In genomic region chr17:58224315-58224714, GRCh38 we compare ENCODE assay signal across 12 cellular contexts. TPM values are rescaled to one million over a fixed set of nuclear protein-coding genes. Genes with fewer than 3 reads are reported as not detected.
A peak's percentile ranks its signal among the peaks of the same experiment; 100 is the strongest.
DNase-seq lines count a peak whose midpoint lies in the region; ATAC-seq and TF ChIP-seq lines count a peak whose summit lies in the region.
"Had no signal": no experiment of that assay in that cellular context is flagged by ENCODE, and none has a peak within 500 bp of the region (broad histone marks: within the 10 kb centered on the region; RNA-seq: fewer than 3 reads in every experiment).

No MANE protein-coding gene starts in this region.

- DNase-seq in activated CD4-positive, alpha-beta T cell treated with anti-CD3 and anti-CD28 coated beads for 36 hours: no peak
- DNase-seq in activated CD4-positive, alpha-beta T cell treated with anti-CD3 and anti-CD28 coated beads, Interleukin-2, amount 50 U/mL, for 4 hours: no peak
- DNase-seq in NCI-H226 (peak; percentile 54), cardiac fibroblast (ENCODE audit: low read depth in 2 of 2) (peak; percentile 48 to 75), NCI-H446 (lab: John Stamatoyannopoulos, UW) (no peak)
- no peak for DNase-seq in stimulated activated CD4-positive, alpha-beta T cell treated with anti-CD3 and anti-CD28 coated beads, Interleukin-4, amount 100 ng/mL, for 4 hours
- DNase-seq: NCI-H2171 had no signal

- no peaks in the 10 kb centered on the region for H3K9me3 ChIP-seq in skeletal muscle satellite cell (replicated peaks; ENCODE audit: low read length)
- H3K9me3 ChIP-seq: gastroesophageal sphincter had no signal

- H3K4me3 ChIP-seq in cardiac fibroblast (replicated peaks in 1 of 2; ENCODE audit: low read depth in 2 of 2, low read length in 2 of 2) (no peak overlapping the region), skeletal muscle satellite cell (ENCODE audit: low read length) (no peak overlapping the region)
- H3K4me3 ChIP-seq: gastroesophageal sphincter, lung had no signal

- H3K4me1 Mint-ChIP-seq in activated CD4-positive, alpha-beta T cell treated with anti-CD3 and anti-CD28 coated beads for 36 hours: peaks cover 14% of the 10 kb centered on the region

- no peaks in the 10 kb centered on the region for H3K9me3 Mint-ChIP-seq in activated CD4-positive, alpha-beta T cell treated with anti-CD3 and anti-CD28 coated beads for 36 hours (ENCODE audit: low read depth)
- H3K9me3 Mint-ChIP-seq: central memory CD8-positive, alpha-beta T cell had no signal

- H3K27me3 ChIP-seq in skeletal muscle satellite cell (ENCODE audit: control insufficient read depth, insufficient read depth, low read length): peaks cover 12% of the 10 kb centered on the region

- H3K36me3 ChIP-seq in skeletal muscle satellite cell (ENCODE audit: insufficient read depth, low read length): no peaks in the 10 kb centered on the region
- H3K36me3 ChIP-seq: gastroesophageal sphincter had no signal

- H3K4me1 ChIP-seq in skeletal muscle satellite cell (ENCODE audit: control insufficient read depth, insufficient read depth, low read length): peaks cover 21% of the 10 kb centered on the region

- peak; percentile 71 for ATAC-seq in activated CD4-positive, alpha-beta T cell treated with anti-CD3 and anti-CD28 coated beads for 36 hours
- ATAC-seq in HG03457 (IDR thresholded peaks at IDR 0.05; ENCODE audit: unreplicated experiment): no peak
- ATAC-seq: gastroesophageal sphincter had no signal

- H3K27ac Mint-ChIP-seq in activated CD4-positive, alpha-beta T cell treated with anti-CD3 and anti-CD28 coated beads for 36 hours: no peak overlapping the region

- intact Hi-C loops in activated CD4-positive, alpha-beta T cell treated with anti-CD3 and anti-CD28 coated beads for 36 hours (cut with DNase I, micrococcal nuclease): no loop called here

- no peak overlapping the region for H3K9ac ChIP-seq in skeletal muscle satellite cell (ENCODE audit: low read depth, low read length)

- CTCF ChIA-PET in activated CD4-positive, alpha-beta T cell treated with anti-CD3 and anti-CD28 coated beads for 36 hours (lab: Charles Lee): interaction anchor here (0.6 to 2.0 kb wide), 2 partner anchors 12 to 86 kb away, joined by 3 to 5 read pairs; no protein-coding TSS in a partner anchor

- H3K4me2 ChIP-seq in skeletal muscle satellite cell (ENCODE audit: low read length): peak overlapping the region; percentile 56

- POLR2A ChIA-PET in activated CD4-positive, alpha-beta T cell treated with anti-CD3 and anti-CD28 coated beads for 36 hours (lab: Charles Lee): no interaction called here

- H3K27me3 Mint-ChIP-seq in activated CD4-positive, alpha-beta T cell treated with anti-CD3 and anti-CD28 coated beads for 36 hours: peaks cover 17% of the 10 kb centered on the region

- no peaks in the 10 kb centered on the region for H3K36me3 Mint-ChIP-seq in activated CD4-positive, alpha-beta T cell treated with anti-CD3 and anti-CD28 coated beads for 36 hours (ENCODE audit: low read depth)

- no peak overlapping the region for H3K4me3 Mint-ChIP-seq in activated CD4-positive, alpha-beta T cell treated with anti-CD3 and anti-CD28 coated beads for 36 hours
- H3K4me3 Mint-ChIP-seq: central memory CD8-positive, alpha-beta T cell had no signal

- no peak for TF ChIP-seq CTCF in cardiac fibroblast (IDR thresholded peaks at IDR 0.05; ENCODE audit: low read depth, low read length)

RNA-seq across cellular contexts. Expression of gene MKS1, which starts 5.3 kb away (rescaled TPM):
- 10 to 100 TPM; 20.4 to 22.5 TPM for total RNA-seq in activated CD4-positive, alpha-beta T cell treated with anti-CD3 and anti-CD28 coated beads for 36 hours
- total RNA-seq in skeletal muscle satellite cell (2012; rRNA removed): 10.6 and 10.7 TPM in 2 replicates

RNA-seq across cellular contexts. Expression of gene LPO, which starts 14.1 kb away (rescaled TPM):
- total RNA-seq in activated CD4-positive, alpha-beta T cell treated with anti-CD3 and anti-CD28 coated beads for 36 hours: under 1 TPM in 1 of 2 experiments, not detected in 1; 0.14 TPM
- not detected in 2 replicates for total RNA-seq in skeletal muscle satellite cell (2012; rRNA removed)

RNA-seq across cellular contexts. Expression of gene EPX, which starts 31.8 kb away (rescaled TPM):
- total RNA-seq in activated CD4-positive, alpha-beta T cell treated with anti-CD3 and anti-CD28 coated beads for 36 hours: not detected
- total RNA-seq in skeletal muscle satellite cell (2012; rRNA removed): not detected in 2 replicates
- total RNA-seq: gastroesophageal sphincter had no signal

RNA-seq across cellular contexts. Expression of gene MPO, which starts 56.4 kb away (rescaled TPM):
- under 1 TPM in 1 of 2 experiments, not detected in 1; 0.07 TPM for total RNA-seq in activated CD4-positive, alpha-beta T cell treated with anti-CD3 and anti-CD28 coated beads for 36 hours
- total RNA-seq in skeletal muscle satellite cell (2012; rRNA removed): not detected in 2 replicates

RNA-seq across cellular contexts. Expression of gene OR4D2, which starts 57.5 kb away (rescaled TPM):
- total RNA-seq in activated CD4-positive, alpha-beta T cell treated with anti-CD3 and anti-CD28 coated beads for 36 hours: not detected
- not detected in 2 replicates for total RNA-seq in skeletal muscle satellite cell (2012; rRNA removed)
- total RNA-seq: gastroesophageal sphincter, lung had no signal

Comparison
In these comparisons a context has a peak if more than half of its experiments do, and no peak if none do; other contexts are left out.
1. DNase-seq: peak in NCI-H226 (single experiment) and cardiac fibroblast (2 of 2); none in activated CD4-positive, alpha-beta T cell treated with anti-CD3 and anti-CD28 coated beads for 36 hours (single experiment), activated CD4-positive, alpha-beta T cell treated with anti-CD3 and anti-CD28 coated beads, Interleukin-2, amount 50 U/mL, for 4 hours (0 of 2), stimulated activated CD4-positive, alpha-beta T cell treated with anti-CD3 and anti-CD28 coated beads, Interleukin-4, amount 100 ng/mL, for 4 hours (0 of 2) and NCI-H446 (0 of 2).